24 cellular contexts compared by ENCODE assay signal in the genomic region with DNA sequence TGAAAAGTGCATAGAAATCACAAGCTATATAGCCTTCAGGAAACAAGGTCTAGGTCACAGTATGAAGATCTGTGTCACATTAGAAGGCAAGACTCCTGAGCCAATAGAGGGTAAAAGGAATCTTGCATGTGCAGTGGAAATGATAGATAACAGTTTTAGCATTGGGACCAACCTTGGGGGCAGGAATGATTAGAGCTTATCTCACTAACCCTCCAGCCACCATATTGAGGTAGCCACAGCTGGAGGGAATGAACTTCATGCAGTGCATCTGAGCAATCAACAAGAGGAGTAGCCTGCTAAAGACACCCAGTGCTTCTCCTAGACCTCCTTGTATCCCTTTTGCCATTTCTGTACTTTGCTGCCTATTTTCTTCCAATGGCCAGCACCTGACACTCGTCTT.
"Had no signal": no experiment of that assay in that cellular context is flagged by ENCODE, and none has a peak within 500 bp of the region (broad histone marks: within the 10 kb centered on the region; RNA-seq: fewer than 3 reads in every experiment).

No MANE protein-coding gene starts in this region.

- ATAC-seq: HepG2, Right ventricle myocardium inferior, SK-N-SH treated with all-trans-retinoic acid at 6 μM for 48 hours had no signal

- FAIRE-seq: HepG2 had no signal

- DNase-seq: IMR-90, KG1, MG63, NCI-H1092, NCI-H1105 treated with DMSO at 0.1 percent for 48 hours, NCI-H1417 treated with DMSO at 0.1 percent for 48 hours, NCI-H146, NCI-H1694 treated with DMSO at 0.1 percent for 48 hours, NCI-H2029, NCI-H2081 treated with DMSO at 0.1 percent for 48 hours, NCI-H2171, NCI-H226, NCI-H446, NCI-H510A, NCI-H524 treated with DMSO at 0.1 percent for 48 hours, NCI-H69, NCI-H774, PC-9, Peyer's patch, SHP77 treated with DMSO at 0.1 percent for 48 hours, SJCRH30 had no signal
